ENCODE assay signal across 1 cellular context in the genomic region with DNA sequence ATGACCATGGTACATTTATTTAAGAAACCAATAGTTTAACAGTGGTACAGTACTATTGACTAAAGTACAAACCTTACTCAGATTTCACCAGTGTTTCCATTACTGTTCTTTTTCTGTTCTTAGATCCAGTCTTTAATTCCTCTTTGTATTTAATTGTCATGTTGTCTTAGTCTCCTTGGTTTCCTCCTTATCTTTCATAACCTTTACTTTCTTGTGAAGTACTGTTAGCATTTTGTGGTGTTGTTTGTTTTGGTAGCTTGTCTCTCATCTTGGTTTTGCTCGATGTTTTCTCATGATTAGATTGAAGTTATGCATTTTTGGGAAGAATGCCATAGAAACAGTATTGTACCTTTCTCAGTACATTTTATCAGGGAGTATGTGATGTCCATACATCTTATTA.
TF ChIP-seq lines count a peak whose summit lies in the region.

No MANE protein-coding gene starts in this region.

TF ChIP-seq in GM23338, 12 proteins besides CTCF, POLR2A, EP300 and RAD21 (continued from another document):
- TF ChIP-seq, protein P1, sequence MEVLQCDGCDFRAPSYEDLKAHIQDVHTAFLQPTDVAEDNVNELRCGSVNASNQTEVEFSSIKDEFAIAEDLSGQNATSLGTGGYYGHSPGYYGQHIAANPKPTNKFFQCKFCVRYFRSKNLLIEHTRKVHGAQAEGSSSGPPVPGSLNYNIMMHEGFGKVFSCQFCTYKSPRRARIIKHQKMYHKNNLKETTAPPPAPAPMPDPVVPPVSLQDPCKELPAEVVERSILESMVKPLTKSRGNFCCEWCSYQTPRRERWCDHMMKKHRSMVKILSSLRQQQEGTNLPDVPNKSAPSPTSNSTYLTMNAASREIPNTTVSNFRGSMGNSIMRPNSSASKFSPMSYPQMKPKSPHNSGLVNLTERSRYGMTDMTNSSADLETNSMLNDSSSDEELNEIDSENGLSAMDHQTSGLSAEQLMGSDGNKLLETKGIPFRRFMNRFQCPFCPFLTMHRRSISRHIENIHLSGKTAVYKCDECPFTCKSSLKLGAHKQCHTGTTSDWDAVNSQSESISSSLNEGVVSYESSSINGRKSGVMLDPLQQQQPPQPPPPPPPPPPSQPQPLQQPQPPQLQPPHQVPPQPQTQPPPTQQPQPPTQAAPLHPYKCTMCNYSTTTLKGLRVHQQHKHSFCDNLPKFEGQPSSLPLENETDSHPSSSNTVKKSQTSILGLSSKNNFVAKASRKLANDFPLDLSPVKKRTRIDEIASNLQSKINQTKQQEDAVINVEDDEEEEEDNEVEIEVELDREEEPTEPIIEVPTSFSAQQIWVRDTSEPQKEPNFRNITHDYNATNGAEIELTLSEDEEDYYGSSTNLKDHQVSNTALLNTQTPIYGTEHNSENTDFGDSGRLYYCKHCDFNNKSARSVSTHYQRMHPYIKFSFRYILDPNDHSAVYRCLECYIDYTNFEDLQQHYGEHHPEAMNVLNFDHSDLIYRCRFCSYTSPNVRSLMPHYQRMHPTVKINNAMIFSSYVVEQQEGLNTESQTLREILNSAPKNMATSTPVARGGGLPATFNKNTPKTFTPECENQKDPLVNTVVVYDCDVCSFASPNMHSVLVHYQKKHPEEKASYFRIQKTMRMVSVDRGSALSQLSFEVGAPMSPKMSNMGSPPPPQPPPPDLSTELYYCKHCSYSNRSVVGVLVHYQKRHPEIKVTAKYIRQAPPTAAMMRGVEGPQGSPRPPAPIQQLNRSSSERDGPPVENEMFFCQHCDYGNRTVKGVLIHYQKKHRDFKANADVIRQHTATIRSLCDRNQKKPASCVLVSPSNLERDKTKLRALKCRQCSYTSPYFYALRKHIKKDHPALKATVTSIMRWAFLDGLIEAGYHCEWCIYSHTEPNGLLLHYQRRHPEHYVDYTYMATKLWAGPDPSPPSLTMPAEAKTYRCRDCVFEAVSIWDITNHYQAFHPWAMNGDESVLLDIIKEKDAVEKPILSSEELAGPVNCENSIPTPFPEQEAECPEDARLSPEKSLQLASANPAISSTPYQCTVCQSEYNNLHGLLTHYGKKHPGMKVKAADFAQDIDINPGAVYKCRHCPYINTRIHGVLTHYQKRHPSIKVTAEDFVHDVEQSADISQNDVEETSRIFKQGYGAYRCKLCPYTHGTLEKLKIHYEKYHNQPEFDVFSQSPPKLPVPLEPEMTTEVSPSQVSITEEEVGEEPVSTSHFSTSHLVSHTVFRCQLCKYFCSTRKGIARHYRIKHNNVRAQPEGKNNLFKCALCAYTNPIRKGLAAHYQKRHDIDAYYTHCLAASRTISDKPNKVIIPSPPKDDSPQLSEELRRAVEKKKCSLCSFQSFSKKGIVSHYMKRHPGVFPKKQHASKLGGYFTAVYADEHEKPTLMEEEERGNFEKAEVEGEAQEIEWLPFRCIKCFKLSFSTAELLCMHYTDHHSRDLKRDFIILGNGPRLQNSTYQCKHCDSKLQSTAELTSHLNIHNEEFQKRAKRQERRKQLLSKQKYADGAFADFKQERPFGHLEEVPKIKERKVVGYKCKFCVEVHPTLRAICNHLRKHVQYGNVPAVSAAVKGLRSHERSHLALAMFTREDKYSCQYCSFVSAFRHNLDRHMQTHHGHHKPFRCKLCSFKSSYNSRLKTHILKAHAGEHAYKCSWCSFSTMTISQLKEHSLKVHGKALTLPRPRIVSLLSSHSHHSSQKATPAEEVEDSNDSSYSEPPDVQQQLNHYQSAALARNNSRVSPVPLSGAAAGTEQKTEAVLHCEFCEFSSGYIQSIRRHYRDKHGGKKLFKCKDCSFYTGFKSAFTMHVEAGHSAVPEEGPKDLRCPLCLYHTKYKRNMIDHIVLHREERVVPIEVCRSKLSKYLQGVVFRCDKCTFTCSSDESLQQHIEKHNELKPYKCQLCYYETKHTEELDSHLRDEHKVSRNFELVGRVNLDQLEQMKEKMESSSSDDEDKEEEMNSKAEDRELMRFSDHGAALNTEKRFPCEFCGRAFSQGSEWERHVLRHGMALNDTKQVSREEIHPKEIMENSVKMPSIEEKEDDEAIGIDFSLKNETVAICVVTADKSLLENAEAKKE (CRISPR knock-in tag; IDR thresholded peaks at IDR 0.05): no peak
- TF ChIP-seq NANOG (IDR thresholded peaks at IDR 0.05; ENCODE audit: borderline replicate concordance): no peak
- TF ChIP-seq ZNF331 (CRISPR knock-in tag; IDR thresholded peaks at IDR 0.05; ENCODE audit: low read depth): no peak
- no peak for TF ChIP-seq JUNB (IDR thresholded peaks at IDR 0.05; ENCODE audit: unreplicated experiment)
